ENCODE assay signal across 9 cellular contexts in genomic region chr7:127782550-127783266, GRCh38.
A peak's percentile ranks its signal among the peaks of the same experiment; 100 is the strongest.
DNase-seq lines count a peak whose midpoint lies in the region; ATAC-seq and TF ChIP-seq lines count a peak whose summit lies in the region.
"Had no signal": no experiment of that assay in that cellular context is flagged by ENCODE, and none has a peak within 500 bp of the region (broad histone marks: within the 10 kb centered on the region; RNA-seq: fewer than 3 reads in every experiment).

No MANE protein-coding gene starts in this region.

- H3K36me3 ChIP-seq in left lung (peaks cover 0 to 3% of the 10 kb centered on the region in 2 donors), tibial artery (no peaks in the 10 kb centered on the region)

- peaks cover 8 to 47% of the 10 kb centered on the region in 2 donors for H3K4me1 ChIP-seq in left lung
- peaks cover 0 to 15% (median 5%) of the 10 kb centered on the region in 4 donors for H3K4me1 ChIP-seq in tibial artery

- H3K27ac Mint-ChIP-seq in HFFc6: peak overlapping the region; percentile 59

- H3K9me3 Mint-ChIP-seq in HFFc6: no peaks in the 10 kb centered on the region

- H3K9me3 ChIP-seq in left lung (no peaks in the 10 kb centered on the region), tibial artery (no peaks in the 10 kb centered on the region)

- peaks cover 16% of the 10 kb centered on the region for H3K36me3 Mint-ChIP-seq in HFFc6 (ENCODE audit: low read depth)

- intact Hi-C loops in left lung (cut with DNase I) (no loop called here), tibial artery (cut with DNase I; ENCODE audit: low total_unique reads) (no loop called here)

- H3K27me3 Mint-ChIP-seq in HFFc6 (ENCODE audit: insufficient read depth): peaks cover 3% of the 10 kb centered on the region; the same call in 1 of the 2 replicates

- ATAC-seq in GM18517 (IDR thresholded peaks at IDR 0.05; ENCODE audit: unreplicated experiment) (peak; percentile 87), left lung (peak; percentile 70), GM18519 (IDR thresholded peaks at IDR 0.05; ENCODE audit: low FRiP score, unreplicated experiment) (no peak)

- H3K4me3 ChIP-seq in left lung (no peak overlapping the region), tibial artery (no peak overlapping the region)

- no peaks in the 10 kb centered on the region for H3K27me3 ChIP-seq in left lung
- no peaks in the 10 kb centered on the region for H3K27me3 ChIP-seq in tibial artery

- no peak for DNase-seq in HFFc6
- peak; percentile 50 for DNase-seq in MV-4-11 (lab: John Stamatoyannopoulos, UW)
- no peak for DNase-seq in left lung
- DNase-seq in tibial artery: no peak
- DNase-seq in NCI-H2107 (lab: John Stamatoyannopoulos, UW): no peak
- DNase-seq in GM10266 (ENCODE audit: extremely low spot score): no peak
- DNase-seq: T-helper 9 cell had no signal

- TF ChIP-seq CTCF in HFFc6 (IDR thresholded peaks at IDR 0.05): no peak
- no peak for TF ChIP-seq CTCF in left lung (IDR thresholded peaks at IDR 0.05)
- TF ChIP-seq CTCF in tibial artery (IDR thresholded peaks at IDR 0.05): no peak
- TF ChIP-seq CTCF in GM10266 (IDR thresholded peaks at IDR 0.05; ENCODE audit: control insufficient read depth, insufficient read depth, low read depth, missing control alignments): no peak

- peak overlapping the region in 1 of 2 donors; percentile 39 for H3K27ac ChIP-seq in left lung
- H3K27ac ChIP-seq in tibial artery: no peak overlapping the region

- H3K4me1 Mint-ChIP-seq in HFFc6 (ENCODE audit: low read depth): peaks cover 64% of the 10 kb centered on the region

- H3K4me3 Mint-ChIP-seq in HFFc6: no peak overlapping the region
